15 cellular contexts compared by ENCODE assay signal in the genomic region with DNA sequence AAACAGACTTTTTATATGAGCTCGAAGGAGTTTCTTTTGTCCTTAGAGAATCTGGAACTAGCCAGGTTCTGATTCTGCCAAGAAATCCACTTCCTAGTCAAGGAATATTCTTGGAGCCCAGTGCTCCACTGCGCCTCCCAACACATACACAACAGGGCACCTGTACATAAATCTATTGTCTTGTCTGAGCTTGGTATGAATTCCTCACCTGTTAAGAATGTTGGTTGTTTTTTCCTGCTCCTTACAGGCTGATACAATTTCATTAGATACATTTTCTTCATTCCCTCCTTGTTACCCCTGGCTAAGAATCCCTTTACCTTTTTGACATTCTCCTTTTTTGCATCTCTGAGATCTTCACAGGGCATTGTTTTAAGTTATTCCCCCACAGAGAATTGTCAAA. TPM values are rescaled to one million over a fixed set of nuclear protein-coding genes. Genes with fewer than 3 reads are reported as not detected.
DNase-seq lines count a peak whose midpoint lies in the region; ATAC-seq and TF ChIP-seq lines count a peak whose summit lies in the region.
"Had no signal": no experiment of that assay in that cellular context is flagged by ENCODE, and none has a peak within 500 bp of the region (broad histone marks: within the 10 kb centered on the region; RNA-seq: fewer than 3 reads in every experiment).

No MANE protein-coding gene starts in this region.

- H3K4me3 Mint-ChIP-seq in H9 (peak overlapping the region in 1 of 2 experiments; percentile 6; a peak in 2 of 5 replicates), glutamatergic neuron (ENCODE audit: unreplicated experiment) (peak overlapping the region; percentile 1)
- H3K4me3 Mint-ChIP-seq: HFFc6, IgD-negative memory B cell had no signal

- no peak overlapping the region for H2BK15ac ChIP-seq in H9 (ENCODE audit: low read depth, low read length)

- H4K5ac ChIP-seq in H9 (ENCODE audit: insufficient read length, low read depth, low read length), result no peak overlapping the region

- no peak overlapping the region for H3K18ac ChIP-seq in H9 (ENCODE audit: insufficient read length, low read depth, low read length)

- no peaks in the 10 kb centered on the region for H3K9me3 ChIP-seq in H9 (ENCODE audit: control insufficient read depth, low read depth, low read length)
- H3K9me3 ChIP-seq in PC-3 (ENCODE audit: low read length), result no peaks in the 10 kb centered on the region
- no peaks in the 10 kb centered on the region for H3K9me3 ChIP-seq in sigmoid colon

- no peak for TF ChIP-seq POLR2A in sigmoid colon (IDR thresholded peaks at IDR 0.05)

- no peak overlapping the region for H3T11ph ChIP-seq in H9 (ENCODE audit: low read length)

- intact Hi-C loops in PC-3 (cut with micrococcal nuclease), result no loop called here
- intact Hi-C loops in sigmoid colon (cut with DNase I), result no loop called here

- H3K9ac ChIP-seq in H9 (ENCODE audit: extremely low read depth, insufficient read length, low read length) (no peak overlapping the region), PC-3 (ENCODE audit: low read length) (no peak overlapping the region)

- H2AFZ ChIP-seq in H9 (ENCODE audit: low read length), result no peak overlapping the region
- no peak overlapping the region for H2AFZ ChIP-seq in PC-3 (ENCODE audit: low read length)

- no peaks in the 10 kb centered on the region for H3K27me3 ChIP-seq in H9 (ENCODE audit: insufficient read depth, low read length)
- H3K27me3 ChIP-seq in PC-3 (ENCODE audit: low read length), result no peaks in the 10 kb centered on the region
- no peaks in the 10 kb centered on the region for H3K27me3 ChIP-seq in sigmoid colon

- peak overlapping the region; percentile 0 to 88 (median 15); a peak in 3 of 7 replicates for H3K27ac Mint-ChIP-seq in H9
- no peak overlapping the region for H3K27ac Mint-ChIP-seq in glutamatergic neuron (ENCODE audit: unreplicated experiment)
- H3K27ac Mint-ChIP-seq: HFFc6, IgD-negative memory B cell had no signal

- H3K4me1 Mint-ChIP-seq in H9 (peaks cover 63 to 64% of the 10 kb centered on the region in 2 experiments), glutamatergic neuron (ENCODE audit: low read depth, unreplicated experiment) (peaks cover 30% of the 10 kb centered on the region)

- no peak for TF ChIP-seq EP300 in sigmoid colon (IDR thresholded peaks at IDR 0.05)

- H3K23ac ChIP-seq in H9 (ENCODE audit: insufficient read length, low read depth, low read length), result no peak overlapping the region

- H3K56ac ChIP-seq in H9 (ENCODE audit: insufficient read length, low read depth, low read length), result no peak overlapping the region

- no CpG with 5 or more reads among the region's 2 CpGs for WGBS in H9 (ENCODE audit: extremely low coverage, insufficient read length, low lambda C conversion rate)
- 68 to 96% methylated on average over 2 of the region's 2 CpGs for WGBS in sigmoid colon, 2 donors

- DNase-seq in H9, result no peak
- peak; percentile 9 for DNase-seq in PC-3
- no peak for DNase-seq in glutamatergic neuron
- peak; percentile 18 for DNase-seq in sigmoid colon
- DNase-seq in T-helper 2 cell, result no peak
- DNase-seq: C1 segment of cervical spinal cord, DND-41, GF-D8, HFFc6, NCI-H1417 treated with DMSO at 0.1 percent for 48 hours, NCI-H2029, NCI-H446 had no signal

- H2BK20ac ChIP-seq in H9 (ENCODE audit: low read depth, low read length, poor library complexity, severe bottlenecking), result no peak overlapping the region

- ATAC-seq in PC-3, result no peak
- ATAC-seq in HG03095 (IDR thresholded peaks at IDR 0.05; ENCODE audit: unreplicated experiment), result no peak
- no peak for ATAC-seq in GM21825 (IDR thresholded peaks at IDR 0.05; ENCODE audit: unreplicated experiment)

- H3K36me3 ChIP-seq in PC-3 (ENCODE audit: low read depth, low read length) (no peaks in the 10 kb centered on the region), sigmoid colon (no peaks in the 10 kb centered on the region)

- H3K27me3 Mint-ChIP-seq in H9 (ENCODE audit: low read depth) (no peaks in the 10 kb centered on the region), glutamatergic neuron (ENCODE audit: unreplicated experiment) (no peaks in the 10 kb centered on the region)

- POLR2A ChIA-PET in PC-3 (lab: Charles Lee; ENCODE audit: unreplicated experiment), result no interaction called here

- H3K4me3 ChIP-seq in PC-3 (ENCODE audit: low read length), result no peak overlapping the region
- H3K4me3 ChIP-seq in sigmoid colon, result no peak overlapping the region

- H2BK5ac ChIP-seq in H9 (ENCODE audit: insufficient read length, low read length), result no peak overlapping the region

- peaks cover 2 to 51% (median 23%) of the 10 kb centered on the region in 3 experiments; a peak in 6 of 7 replicates for H3K36me3 Mint-ChIP-seq in H9 (ENCODE audit: insufficient read depth in 1 of 3, low read depth in 3 of 3)
- no peaks in the 10 kb centered on the region for H3K36me3 Mint-ChIP-seq in glutamatergic neuron (ENCODE audit: unreplicated experiment)

- no peak for TF ChIP-seq CTCF in H9 (conservative IDR thresholded peaks at IDR 0.05)
- no peak for TF ChIP-seq CTCF in PC-3 (conservative IDR thresholded peaks at IDR 0.05; ENCODE audit: low read depth, low read length)
- TF ChIP-seq CTCF in glutamatergic neuron (IDR thresholded peaks at IDR 0.05; ENCODE audit: partially characterized antibody, unreplicated experiment), result no peak
- no peak for TF ChIP-seq CTCF in sigmoid colon (IDR thresholded peaks at IDR 0.05)

- no peak overlapping the region for H2BK12ac ChIP-seq in H9 (ENCODE audit: insufficient read length, low read depth, low read length)

- H4K8ac ChIP-seq in H9 (replicated peaks; ENCODE audit: insufficient read length, low read depth, low read length), result no peak overlapping the region

- H2BK120ac ChIP-seq in H9 (ENCODE audit: low read depth, low read length, poor library complexity, severe bottlenecking), result no peak overlapping the region

- no peaks in the 10 kb centered on the region for H4K20me1 ChIP-seq in H9 (ENCODE audit: control insufficient read depth, insufficient read depth, insufficient read length)
- no peaks in the 10 kb centered on the region for H4K20me1 ChIP-seq in PC-3 (ENCODE audit: low read length)

- no peaks in the 10 kb centered on the region for H3K9me2 ChIP-seq in PC-3 (replicated peaks; ENCODE audit: low read length)

- H3K9me3 Mint-ChIP-seq in H9, result no peaks in the 10 kb centered on the region; a peak in 1 of 5 replicates
- H3K9me3 Mint-ChIP-seq in glutamatergic neuron (ENCODE audit: unreplicated experiment), result peaks cover 9% of the 10 kb centered on the region
- H3K9me3 Mint-ChIP-seq: HFFc6, IgD-negative memory B cell had no signal

- no peak overlapping the region for H3K14ac ChIP-seq in H9 (ENCODE audit: insufficient read depth, low read length)

- no peak overlapping the region for H3K4ac ChIP-seq in H9 (ENCODE audit: low read depth, low read length)

- H3K27ac ChIP-seq in H9 (ENCODE audit: insufficient read length, low read depth, low read length) (peak overlapping the region; percentile 42), PC-3 (ENCODE audit: low read length) (no peak overlapping the region), sigmoid colon (no peak overlapping the region)

- H3K79me1 ChIP-seq in H9 (ENCODE audit: insufficient read depth, low read depth, low read length, poor library complexity, severe bottlenecking), result no peaks in the 10 kb centered on the region

- CTCF ChIA-PET in PC-3 (lab: Charles Lee), result no interaction called here

- H3K79me2 ChIP-seq in H9 (ENCODE audit: insufficient read depth, low read length) (no peaks in the 10 kb centered on the region), PC-3 (ENCODE audit: low read length) (no peaks in the 10 kb centered on the region)

- H3K4me1 ChIP-seq in H9 (ENCODE audit: insufficient read depth, low read length) (peaks cover 14% of the 10 kb centered on the region; the same call in 1 of the 2 replicates), PC-3 (ENCODE audit: insufficient read depth, low read length) (no peaks in the 10 kb centered on the region), sigmoid colon (no peaks in the 10 kb centered on the region)

- no TSS peak for BruUV-seq in PC-3 (replicated peaks; lab: Mats Ljungman, UMichigan)

- no peak overlapping the region for H2AK5ac ChIP-seq in H9 (ENCODE audit: insufficient read length, low read length)

- H3K23me2 ChIP-seq in H9 (ENCODE audit: insufficient read length, low read depth, low read length, poor library complexity, severe bottlenecking), result peaks cover 2% of the 10 kb centered on the region

- H3K4me2 ChIP-seq in H9 (ENCODE audit: insufficient read depth, insufficient read length, low read length) (no peak overlapping the region), PC-3 (ENCODE audit: low read length) (no peak overlapping the region)

- H4K91ac ChIP-seq in H9 (ENCODE audit: insufficient read length, low read depth, low read length), result no peak overlapping the region

- H3F3A ChIP-seq in PC-3 (ENCODE audit: low read length, unreplicated experiment), result no peaks in the 10 kb centered on the region

RNA-seq across cellular contexts. Expression of gene FZD7, which starts 56.0 kb away (rescaled TPM):
- total RNA-seq in H9 (2021), result 302 and 309 TPM in 2 replicates
- 4.8 and 5.5 TPM in 2 replicates for total RNA-seq in PC-3 (2014; rRNA removed)
- total RNA-seq in glutamatergic neuron (ENCODE audit: unreplicated experiment), result 19.0 TPM
- 10 to 100 TPM; 37.9 to 51.2 (median 48.1) TPM for total RNA-seq in sigmoid colon
- 1 to 10 TPM in 2 of 3 donors, under 1 TPM in 1; 0.23 to 9.4 (median 2.4) TPM for polyA plus RNA-seq in sigmoid colon

Comparison
In these comparisons a context has a peak if more than half of its experiments do, and no peak if none do; other contexts are left out.
1. DNase-seq: peak in PC-3 (single experiment) and sigmoid colon (single experiment); none in H9 (single experiment), glutamatergic neuron (single experiment) and T-helper 2 cell (0 of 5).